ENCODE assay signal across 1 cellular context in genomic region chr10:102714621-102715455, GRCh38.
TF ChIP-seq lines count a peak whose summit lies in the region.

A gene with protein sequence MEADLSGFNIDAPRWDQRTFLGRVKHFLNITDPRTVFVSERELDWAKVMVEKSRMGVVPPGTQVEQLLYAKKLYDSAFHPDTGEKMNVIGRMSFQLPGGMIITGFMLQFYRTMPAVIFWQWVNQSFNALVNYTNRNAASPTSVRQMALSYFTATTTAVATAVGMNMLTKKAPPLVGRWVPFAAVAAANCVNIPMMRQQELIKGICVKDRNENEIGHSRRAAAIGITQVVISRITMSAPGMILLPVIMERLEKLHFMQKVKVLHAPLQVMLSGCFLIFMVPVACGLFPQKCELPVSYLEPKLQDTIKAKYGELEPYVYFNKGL (plus strand): TSS chr10:102714636. CDS start chr10:102726637, 12,001 bp downstream.

TF ChIP-seq in HepG2, 621 proteins besides CTCF, POLR2A, EP300 and RAD21 (continued from another document and continues in another):
- TF ChIP-seq, protein P1, sequence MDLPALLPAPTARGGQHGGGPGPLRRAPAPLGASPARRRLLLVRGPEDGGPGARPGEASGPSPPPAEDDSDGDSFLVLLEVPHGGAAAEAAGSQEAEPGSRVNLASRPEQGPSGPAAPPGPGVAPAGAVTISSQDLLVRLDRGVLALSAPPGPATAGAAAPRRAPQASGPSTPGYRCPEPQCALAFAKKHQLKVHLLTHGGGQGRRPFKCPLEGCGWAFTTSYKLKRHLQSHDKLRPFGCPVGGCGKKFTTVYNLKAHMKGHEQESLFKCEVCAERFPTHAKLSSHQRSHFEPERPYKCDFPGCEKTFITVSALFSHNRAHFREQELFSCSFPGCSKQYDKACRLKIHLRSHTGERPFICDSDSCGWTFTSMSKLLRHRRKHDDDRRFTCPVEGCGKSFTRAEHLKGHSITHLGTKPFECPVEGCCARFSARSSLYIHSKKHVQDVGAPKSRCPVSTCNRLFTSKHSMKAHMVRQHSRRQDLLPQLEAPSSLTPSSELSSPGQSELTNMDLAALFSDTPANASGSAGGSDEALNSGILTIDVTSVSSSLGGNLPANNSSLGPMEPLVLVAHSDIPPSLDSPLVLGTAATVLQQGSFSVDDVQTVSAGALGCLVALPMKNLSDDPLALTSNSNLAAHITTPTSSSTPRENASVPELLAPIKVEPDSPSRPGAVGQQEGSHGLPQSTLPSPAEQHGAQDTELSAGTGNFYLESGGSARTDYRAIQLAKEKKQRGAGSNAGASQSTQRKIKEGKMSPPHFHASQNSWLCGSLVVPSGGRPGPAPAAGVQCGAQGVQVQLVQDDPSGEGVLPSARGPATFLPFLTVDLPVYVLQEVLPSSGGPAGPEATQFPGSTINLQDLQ (CRISPR knock-in tag; IDR thresholded peaks at IDR 0.05), result peak; percentile 1; the same call in 1 of the 2 replicates
- TF ChIP-seq, protein P2, sequence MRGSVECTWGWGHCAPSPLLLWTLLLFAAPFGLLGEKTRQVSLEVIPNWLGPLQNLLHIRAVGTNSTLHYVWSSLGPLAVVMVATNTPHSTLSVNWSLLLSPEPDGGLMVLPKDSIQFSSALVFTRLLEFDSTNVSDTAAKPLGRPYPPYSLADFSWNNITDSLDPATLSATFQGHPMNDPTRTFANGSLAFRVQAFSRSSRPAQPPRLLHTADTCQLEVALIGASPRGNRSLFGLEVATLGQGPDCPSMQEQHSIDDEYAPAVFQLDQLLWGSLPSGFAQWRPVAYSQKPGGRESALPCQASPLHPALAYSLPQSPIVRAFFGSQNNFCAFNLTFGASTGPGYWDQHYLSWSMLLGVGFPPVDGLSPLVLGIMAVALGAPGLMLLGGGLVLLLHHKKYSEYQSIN (CRISPR knock-in tag; IDR thresholded peaks at IDR 0.05; ENCODE audit: borderline replicate concordance), result no peak
- TF ChIP-seq CBX5 (CRISPR knock-in tag; IDR thresholded peaks at IDR 0.05; ENCODE audit: borderline replicate concordance), result no peak
- no peak; the same call in 1 of the 2 replicates for TF ChIP-seq ZNF891 (CRISPR knock-in tag; IDR thresholded peaks at IDR 0.05)
- TF ChIP-seq ISX (CRISPR knock-in tag; conservative IDR thresholded peaks at IDR 0.05), result no peak
- TF ChIP-seq, protein P3, sequence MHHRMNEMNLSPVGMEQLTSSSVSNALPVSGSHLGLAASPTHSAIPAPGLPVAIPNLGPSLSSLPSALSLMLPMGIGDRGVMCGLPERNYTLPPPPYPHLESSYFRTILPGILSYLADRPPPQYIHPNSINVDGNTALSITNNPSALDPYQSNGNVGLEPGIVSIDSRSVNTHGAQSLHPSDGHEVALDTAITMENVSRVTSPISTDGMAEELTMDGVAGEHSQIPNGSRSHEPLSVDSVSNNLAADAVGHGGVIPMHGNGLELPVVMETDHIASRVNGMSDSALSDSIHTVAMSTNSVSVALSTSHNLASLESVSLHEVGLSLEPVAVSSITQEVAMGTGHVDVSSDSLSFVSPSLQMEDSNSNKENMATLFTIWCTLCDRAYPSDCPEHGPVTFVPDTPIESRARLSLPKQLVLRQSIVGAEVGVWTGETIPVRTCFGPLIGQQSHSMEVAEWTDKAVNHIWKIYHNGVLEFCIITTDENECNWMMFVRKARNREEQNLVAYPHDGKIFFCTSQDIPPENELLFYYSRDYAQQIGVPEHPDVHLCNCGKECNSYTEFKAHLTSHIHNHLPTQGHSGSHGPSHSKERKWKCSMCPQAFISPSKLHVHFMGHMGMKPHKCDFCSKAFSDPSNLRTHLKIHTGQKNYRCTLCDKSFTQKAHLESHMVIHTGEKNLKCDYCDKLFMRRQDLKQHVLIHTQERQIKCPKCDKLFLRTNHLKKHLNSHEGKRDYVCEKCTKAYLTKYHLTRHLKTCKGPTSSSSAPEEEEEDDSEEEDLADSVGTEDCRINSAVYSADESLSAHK (CRISPR knock-in tag; IDR thresholded peaks at IDR 0.05; ENCODE audit: borderline replicate concordance), result no peak
- no peak for TF ChIP-seq BCL3 (CRISPR knock-in tag; IDR thresholded peaks at IDR 0.05)
- no peak for TF ChIP-seq ZNF281 (CRISPR knock-in tag; IDR thresholded peaks at IDR 0.05; ENCODE audit: borderline replicate concordance)
- TF ChIP-seq SETDB1 (CRISPR knock-in tag; IDR thresholded peaks at IDR 0.05; ENCODE audit: borderline replicate concordance), result no peak
- TF ChIP-seq ZNF136 (CRISPR knock-in tag; IDR thresholded peaks at IDR 0.05; ENCODE audit: low read depth), result 0 out of 2 replicates have a peak, but pooled peaks have one; percentile 59
- TF ChIP-seq, protein P4, sequence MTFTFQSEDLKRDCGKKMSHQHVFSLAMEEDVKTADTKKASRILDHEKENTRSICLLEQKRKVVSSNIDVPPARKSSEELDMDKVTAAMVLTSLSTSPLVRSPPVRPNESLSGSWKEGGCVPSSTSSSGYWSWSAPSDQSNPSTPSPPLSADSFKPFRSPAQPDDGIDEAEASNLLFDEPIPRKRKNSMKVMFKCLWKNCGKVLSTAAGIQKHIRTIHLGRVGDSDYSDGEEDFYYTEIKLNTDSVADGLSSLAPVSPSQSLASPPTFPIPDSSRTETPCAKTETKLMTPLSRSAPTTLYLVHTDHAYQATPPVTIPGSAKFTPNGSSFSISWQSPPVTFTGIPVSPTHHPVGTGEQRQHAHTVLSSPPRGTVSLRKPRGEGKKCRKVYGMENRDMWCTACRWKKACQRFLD (CRISPR knock-in tag; IDR thresholded peaks at IDR 0.05; ENCODE audit: borderline replicate concordance), result 0 out of 2 replicates have a peak, but pooled peaks have one; percentile 72
- TF ChIP-seq TCF7 (IDR thresholded peaks at IDR 0.05; ENCODE audit: low read depth), result no peak
- 0 out of 2 replicates have a peak, but pooled peaks have one; percentile 24 for TF ChIP-seq ZNF607 (CRISPR knock-in tag; IDR thresholded peaks at IDR 0.05; ENCODE audit: borderline replicate concordance)
- TF ChIP-seq ATM (IDR thresholded peaks at IDR 0.05; ENCODE audit: borderline replicate concordance), result no peak
- TF ChIP-seq, protein P5, sequence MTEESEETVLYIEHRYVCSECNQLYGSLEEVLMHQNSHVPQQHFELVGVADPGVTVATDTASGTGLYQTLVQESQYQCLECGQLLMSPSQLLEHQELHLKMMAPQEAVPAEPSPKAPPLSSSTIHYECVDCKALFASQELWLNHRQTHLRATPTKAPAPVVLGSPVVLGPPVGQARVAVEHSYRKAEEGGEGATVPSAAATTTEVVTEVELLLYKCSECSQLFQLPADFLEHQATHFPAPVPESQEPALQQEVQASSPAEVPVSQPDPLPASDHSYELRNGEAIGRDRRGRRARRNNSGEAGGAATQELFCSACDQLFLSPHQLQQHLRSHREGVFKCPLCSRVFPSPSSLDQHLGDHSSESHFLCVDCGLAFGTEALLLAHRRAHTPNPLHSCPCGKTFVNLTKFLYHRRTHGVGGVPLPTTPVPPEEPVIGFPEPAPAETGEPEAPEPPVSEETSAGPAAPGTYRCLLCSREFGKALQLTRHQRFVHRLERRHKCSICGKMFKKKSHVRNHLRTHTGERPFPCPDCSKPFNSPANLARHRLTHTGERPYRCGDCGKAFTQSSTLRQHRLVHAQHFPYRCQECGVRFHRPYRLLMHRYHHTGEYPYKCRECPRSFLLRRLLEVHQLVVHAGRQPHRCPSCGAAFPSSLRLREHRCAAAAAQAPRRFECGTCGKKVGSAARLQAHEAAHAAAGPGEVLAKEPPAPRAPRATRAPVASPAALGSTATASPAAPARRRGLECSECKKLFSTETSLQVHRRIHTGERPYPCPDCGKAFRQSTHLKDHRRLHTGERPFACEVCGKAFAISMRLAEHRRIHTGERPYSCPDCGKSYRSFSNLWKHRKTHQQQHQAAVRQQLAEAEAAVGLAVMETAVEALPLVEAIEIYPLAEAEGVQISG (CRISPR knock-in tag; IDR thresholded peaks at IDR 0.05), result no peak; the same call in 1 of the 2 replicates
- TF ChIP-seq SMAD9 (CRISPR knock-in tag; IDR thresholded peaks at IDR 0.05), result peak; percentile 28; the same call in 1 of the 2 replicates
- no peak for TF ChIP-seq ZNF709 (CRISPR knock-in tag; IDR thresholded peaks at IDR 0.05)
- TF ChIP-seq FOXC1 (CRISPR knock-in tag; IDR thresholded peaks at IDR 0.05; ENCODE audit: borderline replicate concordance), result no peak
- no peak for TF ChIP-seq KLF9 (CRISPR knock-in tag; IDR thresholded peaks at IDR 0.05; ENCODE audit: low read depth)
- TF ChIP-seq GFI1 (CRISPR knock-in tag; IDR thresholded peaks at IDR 0.05; ENCODE audit: borderline replicate concordance), result peak; percentile 42; the same call in 1 of the 2 replicates
- TF ChIP-seq MYC (CRISPR knock-in tag; IDR thresholded peaks at IDR 0.05; ENCODE audit: borderline replicate concordance), result peak; percentile 92; the same call in 1 of the 2 replicates
- TF ChIP-seq RXRB (CRISPR knock-in tag; IDR thresholded peaks at IDR 0.05; ENCODE audit: borderline replicate concordance), result no peak
- no peak for TF ChIP-seq MATR3 (CRISPR knock-in tag; IDR thresholded peaks at IDR 0.05)
- TF ChIP-seq SIX4 (CRISPR knock-in tag; IDR thresholded peaks at IDR 0.05), result no peak
- TF ChIP-seq HNRNPL (IDR thresholded peaks at IDR 0.05; ENCODE audit: low read depth, low read length), result peak; percentile 61; the same call in 1 of the 2 replicates
- peak; percentile 70; the same call in 1 of the 2 replicates for TF ChIP-seq ZNF33B (CRISPR knock-in tag; IDR thresholded peaks at IDR 0.05)
- TF ChIP-seq, protein P6, sequence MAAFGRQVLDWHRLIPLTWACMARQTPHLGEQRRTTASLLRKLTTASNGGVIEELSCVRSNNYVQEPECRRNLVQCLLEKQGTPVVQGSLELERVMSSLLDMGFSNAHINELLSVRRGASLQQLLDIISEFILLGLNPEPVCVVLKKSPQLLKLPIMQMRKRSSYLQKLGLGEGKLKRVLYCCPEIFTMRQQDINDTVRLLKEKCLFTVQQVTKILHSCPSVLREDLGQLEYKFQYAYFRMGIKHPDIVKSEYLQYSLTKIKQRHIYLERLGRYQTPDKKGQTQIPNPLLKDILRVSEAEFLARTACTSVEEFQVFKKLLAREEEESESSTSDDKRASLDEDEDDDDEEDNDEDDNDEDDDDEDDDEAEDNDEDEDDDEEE (CRISPR knock-in tag; IDR thresholded peaks at IDR 0.05), result peak; percentile 69
- no peak for TF ChIP-seq CHCHD3 (CRISPR knock-in tag; IDR thresholded peaks at IDR 0.05)
- TF ChIP-seq ELF1 (CRISPR knock-in tag; IDR thresholded peaks at IDR 0.05), result no peak
- TF ChIP-seq, protein P7, sequence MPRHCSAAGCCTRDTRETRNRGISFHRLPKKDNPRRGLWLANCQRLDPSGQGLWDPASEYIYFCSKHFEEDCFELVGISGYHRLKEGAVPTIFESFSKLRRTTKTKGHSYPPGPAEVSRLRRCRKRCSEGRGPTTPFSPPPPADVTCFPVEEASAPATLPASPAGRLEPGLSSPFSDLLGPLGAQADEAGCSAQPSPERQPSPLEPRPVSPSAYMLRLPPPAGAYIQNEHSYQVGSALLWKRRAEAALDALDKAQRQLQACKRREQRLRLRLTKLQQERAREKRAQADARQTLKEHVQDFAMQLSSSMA (CRISPR knock-in tag; IDR thresholded peaks at IDR 0.05), result no peak; the same call in 1 of the 2 replicates
- TF ChIP-seq ZNF609 (CRISPR knock-in tag; IDR thresholded peaks at IDR 0.05; ENCODE audit: borderline replicate concordance), result peak; percentile 33; the same call in 1 of the 2 replicates
- TF ChIP-seq NR3C1 (CRISPR knock-in tag; IDR thresholded peaks at IDR 0.05), result no peak
- no peak for TF ChIP-seq IKZF1 (IDR thresholded peaks at IDR 0.05)
